Comparison of ENCODE assay signal across 25 cellular contexts in the genomic region with DNA sequence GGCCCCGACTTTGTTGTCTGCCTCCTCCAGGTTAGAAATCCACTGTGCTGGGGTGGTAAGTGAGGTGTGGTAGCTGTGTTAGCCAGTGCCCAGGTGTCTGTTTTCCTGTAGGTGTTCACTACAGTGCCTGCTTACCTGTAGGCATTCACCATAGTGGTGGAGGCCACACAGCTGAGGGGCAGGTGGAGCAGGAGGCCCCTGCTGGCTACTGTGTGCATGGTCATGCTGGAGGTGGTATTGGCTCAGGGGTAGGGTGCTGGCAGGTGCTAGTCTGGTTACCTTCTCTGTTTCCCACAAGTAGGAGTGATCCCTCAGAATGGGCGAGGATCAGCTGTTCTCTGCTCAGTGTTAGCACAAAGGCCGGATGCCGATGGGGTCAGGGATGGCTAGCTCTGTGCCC.
"Had no signal": no experiment of that assay in that cellular context is flagged by ENCODE, and none has a peak within 500 bp of the region (broad histone marks: within the 10 kb centered on the region; RNA-seq: fewer than 3 reads in every experiment).

No MANE protein-coding gene starts in this region.

- H3K4me3 ChIP-seq: colonic mucosa, esophagus squamous epithelium, heart right ventricle, lung, right lobe of liver, stomach, thyroid gland had no signal

- H3K27me3 ChIP-seq: colonic mucosa, esophagus squamous epithelium, heart right ventricle, right lobe of liver, stomach, thyroid gland had no signal

- FAIRE-seq: keratinocyte, small intestine had no signal

- ATAC-seq: left ventricle myocardium superior had no signal

- H2AFZ ChIP-seq: parathyroid adenoma had no signal

- H3K9ac ChIP-seq: parathyroid adenoma had no signal

- H3K79me2 ChIP-seq: parathyroid adenoma had no signal

- H3K27ac Mint-ChIP-seq: dendritic cell treated with granulocyte-macrophage colony-stimulating factor and Interleukin-4, amounts not matched to agents 40 ng/mL and 50 ng/mL, for 4 days; memory B cell; natural killer cell treated with Interleukin-12 subunit alpha and Interleukin-12 subunit beta and Interleukin-15 and Interleukin-18, amount 100 ng/mL, for 72 hours; progenitor cell of endocrine pancreas had no signal

- H3K4me1 ChIP-seq: colonic mucosa, heart right ventricle, parathyroid adenoma, right lobe of liver, stomach, thyroid gland had no signal

- H3K4me1 Mint-ChIP-seq: memory B cell, neural crest cell had no signal

- H3K9me3 ChIP-seq: colonic mucosa, esophagus squamous epithelium, right lobe of liver, thyroid gland had no signal

- H3K4me3 Mint-ChIP-seq: dendritic cell treated with granulocyte-macrophage colony-stimulating factor and Interleukin-4, amounts not matched to agents 40 ng/mL and 50 ng/mL, for 4 days; memory B cell; natural killer cell treated with Interleukin-12 subunit alpha and Interleukin-12 subunit beta and Interleukin-15 and Interleukin-18, amount 100 ng/mL, for 72 hours; neural crest cell had no signal

- H3K27me3 Mint-ChIP-seq: dendritic cell treated with granulocyte-macrophage colony-stimulating factor and Interleukin-4, amounts not matched to agents 40 ng/mL and 50 ng/mL, for 4 days; memory B cell; natural killer cell treated with Interleukin-12 subunit alpha and Interleukin-12 subunit beta and Interleukin-15 and Interleukin-18, amount 100 ng/mL, for 72 hours; progenitor cell of endocrine pancreas had no signal

- DNase-seq: colonic mucosa; effector CD8-positive, alpha-beta T cell; erythroblast; esophagus squamous epithelium; foreskin melanocyte; glutamatergic neuron; heart right ventricle; hippocampal formation; left ventricle myocardium superior; small intestine; stimulated activated CD4-positive, alpha-beta T cell treated with anti-CD3 and anti-CD28 coated beads, Interleukin-1b, Interleukin-23, amount 100 ng/mL, for 48 hours; stimulated activated CD4-positive, alpha-beta T cell treated with anti-CD3 and anti-CD28 coated beads, Interleukin-4, amount 100 ng/mL, for 1 hour; stimulated activated CD8-positive, alpha-beta memory T cell treated with anti-CD3 and anti-CD28 coated beads, Interleukin-4, amount 100 ng/mL, for 48 hours; stimulated activated naive CD4-positive, alpha-beta T cell treated with Interleukin-2 at 50 U/mL for 16 hours; stomach; thyroid gland had no signal

- H3K36me3 ChIP-seq: colonic mucosa, esophagus squamous epithelium, heart right ventricle, right lobe of liver, stomach, thyroid gland had no signal

- H3K36me3 Mint-ChIP-seq: memory B cell; natural killer cell treated with Interleukin-12 subunit alpha and Interleukin-12 subunit beta and Interleukin-15 and Interleukin-18, amount 100 ng/mL, for 72 hours had no signal

- H3K27ac ChIP-seq: colonic mucosa, esophagus squamous epithelium, heart right ventricle, parathyroid adenoma, right lobe of liver, stomach, thyroid gland had no signal
